In the genomic region with DNA sequence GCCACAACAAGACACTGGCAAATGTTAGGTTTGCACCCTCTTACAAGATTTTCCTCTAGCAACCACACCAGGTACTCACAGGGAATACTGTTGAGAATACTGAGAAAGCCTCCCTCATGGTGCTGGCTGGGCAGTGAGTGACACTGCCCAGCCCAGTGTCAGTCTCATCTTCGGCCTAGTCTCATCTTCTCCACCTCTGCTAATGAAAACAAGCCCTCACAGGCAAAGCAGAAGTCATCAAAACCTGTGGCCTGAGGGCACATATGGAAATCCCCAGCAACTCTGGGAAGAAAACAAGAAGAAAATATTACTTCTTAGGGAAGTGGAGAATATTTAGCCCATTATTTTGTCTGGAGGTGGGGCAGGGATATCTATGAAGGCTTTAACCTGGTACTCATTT, we compare ENCODE assay signal across 27 cellular contexts. TPM values are rescaled to one million over a fixed set of nuclear protein-coding genes. Genes with fewer than 3 reads are reported as not detected.
A peak's percentile ranks its signal among the peaks of the same experiment; 100 is the strongest.
DNase-seq lines count a peak whose midpoint lies in the region; ATAC-seq, FAIRE-seq and TF ChIP-seq lines count a peak whose summit lies in the region.
"Had no signal": no experiment of that assay in that cellular context is flagged by ENCODE, and none has a peak within 500 bp of the region (broad histone marks: within the 10 kb centered on the region; RNA-seq: fewer than 3 reads in every experiment).

No MANE protein-coding gene starts in this region.

- in situ Hi-C loops in mammary epithelial cell (cut with MboI; ENCODE audit: low sequenced_read_pairs in 2 of 2) (no loop called here), GM12878 (cut with MboI) (no loop called here)

- H3K4me3 ChIP-seq in mammary epithelial cell (replicated peaks in 1 of 3; ENCODE audit: insufficient read depth in 1 of 3, low read depth in 2 of 3, low read length in 3 of 3) (no peak overlapping the region), GM12878 (no peak overlapping the region), GM23338 (no peak overlapping the region)
- H3K4me3 ChIP-seq: GM23248 had no signal

- FAIRE-seq in GM12878 (lab: Jason Lieb, UNC), result no peak

- TF ChIP-seq RAD21 in GM12878 (IDR thresholded peaks at IDR 0.05; ENCODE audit: insufficient read depth, low read depth, low read length), result no peak

- no peak for TF ChIP-seq EP300 in GM12878 (IDR thresholded peaks at IDR 0.05; ENCODE audit: borderline replicate concordance in 1 of 2, control insufficient read depth in 1 of 2, low read depth in 2 of 2, low read length in 2 of 2)

- H2AFZ ChIP-seq in mammary epithelial cell (ENCODE audit: low read depth, low read length) (no peak overlapping the region), GM12878 (ENCODE audit: control insufficient read depth, low read depth, low read length) (no peak overlapping the region; the same call in 1 of the 2 replicates), GM23338 (no peak overlapping the region)
- H2AFZ ChIP-seq: GM23248 had no signal

- dilution Hi-C loops in mammary epithelial cell (cut with HindIII; ENCODE audit: low sequenced_read_pairs), result no loop called here

- H3K9me3 Mint-ChIP-seq in MCF 10A (ENCODE audit: unreplicated experiment), result peaks cover 22% of the 10 kb centered on the region
- peaks cover 18% of the 10 kb centered on the region for H3K9me3 Mint-ChIP-seq in stimulated activated memory B cell treated with anti-CD40 and anti-IgM and Interleukin-4, amounts not matched to agents 10 μg/mL and 1 μg/mL and 100 μg/mL, for 72 hours
- H3K9me3 Mint-ChIP-seq in GM23338, result peaks cover 24% of the 10 kb centered on the region; the same call in 2 of the 3 replicates

- no peaks in the 10 kb centered on the region for H3K27me3 Mint-ChIP-seq in MCF 10A (ENCODE audit: insufficient read depth, unreplicated experiment)
- H3K27me3 Mint-ChIP-seq in stimulated activated memory B cell treated with anti-CD40 and anti-IgM and Interleukin-4, amounts not matched to agents 10 μg/mL and 1 μg/mL and 100 μg/mL, for 72 hours, result no peaks in the 10 kb centered on the region
- no peaks in the 10 kb centered on the region for H3K27me3 Mint-ChIP-seq in GM23338 (ENCODE audit: insufficient read depth, low read depth, poor library complexity)

- POLR2A ChIA-PET in MCF 10A (lab: Yijun Ruan, JAX), result no interaction called here
- POLR2A ChIA-PET in GM12878 (lab: Charles Lee), result no interaction called here

- H3K9me3 ChIP-seq in mammary epithelial cell (replicated peaks; ENCODE audit: insufficient read depth, low read length) (no peaks in the 10 kb centered on the region), GM12878 (replicated peaks; ENCODE audit: control insufficient read depth, insufficient read depth, low read length) (no peaks in the 10 kb centered on the region; the same call in 2 of the 3 replicates)

- H3K27me3 ChIP-seq in mammary epithelial cell (ENCODE audit: insufficient read depth, low read length) (no peaks in the 10 kb centered on the region), GM12878 (replicated peaks in 1 of 2; ENCODE audit: control insufficient read depth in 2 of 2, insufficient read depth in 2 of 2, low read length in 1 of 2) (no peaks in the 10 kb centered on the region), GM23338 (ENCODE audit: insufficient read depth) (no peaks in the 10 kb centered on the region)

- peaks cover 6% of the 10 kb centered on the region; the same call in 1 of the 2 replicates for H3K9me2 ChIP-seq in GM23338 (ENCODE audit: insufficient read depth)

- H3K79me2 ChIP-seq in mammary epithelial cell (ENCODE audit: insufficient read depth, low read length), result no peaks in the 10 kb centered on the region
- no peaks in the 10 kb centered on the region for H3K79me2 ChIP-seq in GM12878 (ENCODE audit: control insufficient read depth, insufficient read depth, low read length)
- no peaks in the 10 kb centered on the region for H3K79me2 ChIP-seq in GM23338 (replicated peaks; ENCODE audit: insufficient read depth)

- DNase-seq in mammary epithelial cell (peak; percentile 3), MCF 10A (ENCODE audit: unreplicated experiment) (no peak), M059J (ENCODE audit: low read depth) (peak; percentile 3), GM12878 (ENCODE audit: low read depth, low spot score) (no peak), GM23338 (ENCODE audit: low spot score) (no peak)
- DNase-seq: ACHN, Calu3, DMS79 treated with DMSO at 0.1 percent for 48 hours, GF-D8, GM23248, H9, IMR-90, KG1, NCI-H1092 treated with DMSO at 0.1 percent for 48 hours, NCI-H1436 treated with DMSO at 0.1 percent for 48 hours, NCI-H1930, NCI-H2107, NCI-H524, NCI-H748 treated with DMSO at 0.1 percent for 48 hours, SHP77 treated with DMSO at 0.1 percent for 48 hours had no signal

- H3K4me1 Mint-ChIP-seq in MCF 10A (ENCODE audit: insufficient read depth, unreplicated experiment) (no peaks in the 10 kb centered on the region), GM23338 (no peaks in the 10 kb centered on the region)
- peaks cover 8% of the 10 kb centered on the region for H3K4me1 Mint-ChIP-seq in stimulated activated memory B cell treated with anti-CD40 and anti-IgM and Interleukin-4, amounts not matched to agents 10 μg/mL and 1 μg/mL and 100 μg/mL, for 72 hours
- H3K4me1 Mint-ChIP-seq: H9 had no signal

- RAD21 ChIA-PET in GM12878 (lab: Charles Lee; ENCODE audit: unreplicated experiment), result no interaction called here

- CTCF ChIA-PET in mammary epithelial cell (lab: Charles Lee; ENCODE audit: low non-redundant PET), result no interaction called here
- CTCF ChIA-PET in MCF 10A (lab: Yijun Ruan, JAX), result no interaction called here
- CTCF ChIA-PET in GM12878 (lab: Yijun Ruan, JAX), result no interaction called here

- H4K20me1 ChIP-seq in mammary epithelial cell (ENCODE audit: insufficient read depth, low read length) (no peaks in the 10 kb centered on the region), GM12878 (ENCODE audit: control insufficient read depth, insufficient read depth) (no peaks in the 10 kb centered on the region), GM23338 (replicated peaks; ENCODE audit: insufficient read depth) (no peaks in the 10 kb centered on the region)

- intact Hi-C loops in mammary epithelial cell (cut with micrococcal nuclease) (no loop called here), MCF 10A (cut with micrococcal nuclease) (no loop called here), GM12878 (cut with micrococcal nuclease; ENCODE audit: unreplicated experiment) (no loop called here)

- H3K36me3 Mint-ChIP-seq in MCF 10A (ENCODE audit: insufficient read depth, unreplicated experiment), result no peaks in the 10 kb centered on the region
- peaks cover 13% of the 10 kb centered on the region for H3K36me3 Mint-ChIP-seq in stimulated activated memory B cell treated with anti-CD40 and anti-IgM and Interleukin-4, amounts not matched to agents 10 μg/mL and 1 μg/mL and 100 μg/mL, for 72 hours
- H3K36me3 Mint-ChIP-seq in GM23338 (ENCODE audit: low read depth), result peaks cover 12% of the 10 kb centered on the region; the same call in 2 of the 3 replicates

- no peak overlapping the region for H3K27ac Mint-ChIP-seq in MCF 10A (ENCODE audit: low read depth, unreplicated experiment)
- peak overlapping the region; percentile 56 for H3K27ac Mint-ChIP-seq in stimulated activated memory B cell treated with anti-CD40 and anti-IgM and Interleukin-4, amounts not matched to agents 10 μg/mL and 1 μg/mL and 100 μg/mL, for 72 hours
- no peak overlapping the region for H3K27ac Mint-ChIP-seq in GM23338
- H3K27ac Mint-ChIP-seq: H9 had no signal

- TF ChIP-seq CTCF in mammary epithelial cell (conservative IDR thresholded peaks at IDR 0.05 in 1 of 2, IDR thresholded peaks at IDR 0.05 in 1 of 2; ENCODE audit: extremely low read depth in 1 of 2, insufficient read depth in 1 of 2, low read depth in 1 of 2, low read length in 2 of 2) (no peak), MCF 10A (IDR thresholded peaks at IDR 0.05; ENCODE audit: unreplicated experiment) (no peak), GM12878 (IDR thresholded peaks at IDR 0.05 in 2 of 3, conservative IDR thresholded peaks at IDR 0.05 in 1 of 3; ENCODE audit: control insufficient read depth in 2 of 3, extremely low read depth in 1 of 3, insufficient read depth in 1 of 3, low read depth in 3 of 3, low read length in 3 of 3) (no peak), GM23338 (conservative IDR thresholded peaks at IDR 0.05; ENCODE audit: low read depth in 2 of 2) (no peak)

- TF ChIP-seq POLR2A in GM12878 (IDR thresholded peaks at IDR 0.05; ENCODE audit: low read depth, low read length), result no peak

- H3K4me3 Mint-ChIP-seq in MCF 10A (ENCODE audit: unreplicated experiment) (no peak overlapping the region), GM23338 (no peak overlapping the region)
- no peak overlapping the region for H3K4me3 Mint-ChIP-seq in stimulated activated memory B cell treated with anti-CD40 and anti-IgM and Interleukin-4, amounts not matched to agents 10 μg/mL and 1 μg/mL and 100 μg/mL, for 72 hours
- H3K4me3 Mint-ChIP-seq: H9 had no signal

- H3F3A ChIP-seq in GM23338 (replicated peaks; ENCODE audit: low read depth), result no peaks in the 10 kb centered on the region

- no peak overlapping the region for H3K4me2 ChIP-seq in mammary epithelial cell (ENCODE audit: insufficient read depth, low read depth, low read length)
- no peak overlapping the region for H3K4me2 ChIP-seq in GM12878 (ENCODE audit: control insufficient read depth, insufficient read depth)
- no peak overlapping the region for H3K4me2 ChIP-seq in GM23338

- BruUV-seq in mammary epithelial cell (replicated peaks; lab: Mats Ljungman, UMichigan), result no TSS peak
- BruUV-seq in MCF 10A (replicated peaks; lab: Mats Ljungman, UMichigan), result no TSS peak
- BruUV-seq in GM12878 (replicated peaks; lab: Mats Ljungman, UMichigan), result no TSS peak

- peak; percentile 71 for ATAC-seq in GM12878
- ATAC-seq in stimulated activated memory B cell treated with anti-CD40 and anti-IgM and Interleukin-4, amounts not matched to agents 10 μg/mL and 1 μg/mL and 100 μg/mL, for 72 hours, result no peak
- ATAC-seq in GM23338, result no peak
- no peak for ATAC-seq in GM19395 (IDR thresholded peaks at IDR 0.05; ENCODE audit: unreplicated experiment)
- no peak for ATAC-seq in GM21528 (IDR thresholded peaks at IDR 0.05; ENCODE audit: low FRiP score, unreplicated experiment)
- ATAC-seq: Panc1 had no signal

- WGBS in mammary epithelial cell (ENCODE audit: low coverage, missing lambda C conversion rate), result 44% methylated on average over 1 of the region's 1 CpG
- WGBS in GM12878 (ENCODE audit: insufficient coverage, insufficient replicate concordance, low lambda C conversion rate, missing lambda C conversion rate), result 12% methylated on average over 1 of the region's 1 CpG

- H3K27ac ChIP-seq in mammary epithelial cell (ENCODE audit: insufficient read depth, low read depth, low read length) (no peak overlapping the region), GM12878 (ENCODE audit: control insufficient read depth, insufficient read depth) (no peak overlapping the region), GM23338 (ENCODE audit: low read depth) (no peak overlapping the region)
- H3K27ac ChIP-seq: 22Rv1, GM23248 had no signal

- SMC1A ChIA-PET in GM12878 (lab: Charles Lee; ENCODE audit: uncharacterized antibody, unreplicated experiment), result interaction anchor here (1.0 kb wide), 1 partner anchor 10 kb away, joined by 3 read pairs; no protein-coding TSS in a partner anchor

- H3K36me3 ChIP-seq in mammary epithelial cell (ENCODE audit: insufficient read depth, low read length) (no peaks in the 10 kb centered on the region), GM12878 (ENCODE audit: control insufficient read depth in 2 of 2, insufficient read depth in 2 of 2, low read length in 1 of 2) (no peaks in the 10 kb centered on the region), GM23338 (ENCODE audit: insufficient read depth) (no peaks in the 10 kb centered on the region)

- H3K9ac ChIP-seq in mammary epithelial cell (ENCODE audit: insufficient read depth, low read length) (no peak overlapping the region), GM12878 (ENCODE audit: control insufficient read depth, insufficient read depth, low read length) (no peak overlapping the region)
- H3K9ac ChIP-seq: GM23248 had no signal

- H3K4me1 ChIP-seq in mammary epithelial cell (ENCODE audit: insufficient read depth, low read length), result no peaks in the 10 kb centered on the region
- no peaks in the 10 kb centered on the region for H3K4me1 ChIP-seq in GM12878 (ENCODE audit: control insufficient read depth, insufficient read depth, low read length)
- no peaks in the 10 kb centered on the region for H3K4me1 ChIP-seq in GM23338 (ENCODE audit: insufficient read depth)

RNA-seq across cellular contexts. Expression of a gene that starts 7.9 kb away (rescaled TPM):
- total RNA-seq in mammary epithelial cell, result not detected
- polyA plus RNA-seq in mammary epithelial cell, result not detected
- not detected for polyA minus RNA-seq in mammary epithelial cell
- not detected in 2 replicates for total RNA-seq in MCF 10A (2022)
- 0.02 TPM in 1 of 2 replicates, not detected in the other for total RNA-seq in M059J (2014; rRNA removed; shearing (Covaris generic))
- total RNA-seq in GM12878 (2013; cell fraction: nucleolus; rRNA removed), result not detected in 2 replicates
- total RNA-seq in GM12878 (2014; rRNA removed), result not detected in 2 replicates
- total RNA-seq in GM12878 (2014; rRNA removed; fragmentation: Illumina TruSeq; extraction: Trizol), result not detected in 2 replicates
- not detected in 2 replicates for total RNA-seq in GM12878 (2021)
- polyA plus RNA-seq in GM12878 (2011; ENCODE audit: low read depth), result not detected
- polyA plus RNA-seq in GM12878 (2011; rRNA removed), result 0.10 and 0.17 TPM in 2 replicates
- 0.06 and 0.10 TPM in 2 replicates for polyA plus RNA-seq in GM12878 (2011; cell fraction: cytosol; rRNA removed)
- polyA plus RNA-seq in GM12878 (2011; cell fraction: nucleus; rRNA removed), result 0.09 TPM in 1 of 2 replicates, not detected in the other
- polyA plus RNA-seq in GM12878 (2012), result not detected in 2 replicates
- 0.04 TPM in 1 of 2 replicates, not detected in the other for polyA plus RNA-seq in GM12878 (2014; fragmentation: Illumina TruSeq; extraction: Trizol)
- polyA plus RNA-seq in GM12878 (2014; fragmentation: Nextera tagmentation; extraction: Ambion mirVana), result not detected
- 0.22 TPM in 1 of 2 replicates, not detected in the other for polyA plus RNA-seq in GM12878 (2014; rRNA removed)
- under 1 TPM in 1 of 2 experiments, not detected in 1; 0.20 TPM for polyA plus RNA-seq in GM12878 (2016; fragmentation: Nextera tagmentation; extraction: Ambion mirVana)
- 0.36 and 1.2 TPM in 2 replicates for polyA minus RNA-seq in GM12878 (2011; rRNA and poly(A)+ RNA removed)
- polyA minus RNA-seq in GM12878 (2011; cell fraction: cytosol; rRNA and poly(A)+ RNA removed), result not detected in 2 replicates
- 0.24 and 0.48 TPM in 2 replicates for polyA minus RNA-seq in GM12878 (2011; cell fraction: nucleus; rRNA and poly(A)+ RNA removed)
- 0.04 TPM in 1 of 2 replicates, not detected in the other for total RNA-seq in GM23338 (2014; rRNA removed; shearing (Covaris generic))
- not detected in 2 replicates for polyA plus RNA-seq in GM23338 (2016; fragmentation: Nextera tagmentation; extraction: Ambion mirVana)
- total RNA-seq: Calu3; GM23248; H9; IMR-90; T-helper 1 cell treated with Interleukin-12 subunit alpha and Interleukin-12 subunit beta and Interleukin-4 antibody, amounts not matched to agents 30 ng/mL and 1 ng/mL, for 36 hours had no signal
- polyA plus RNA-seq: BJ, GM23248, IMR-90 had no signal

Comparison
In these comparisons a context has a peak if more than half of its experiments do, and no peak if none do; other contexts are left out.
1. DNase-seq: peak in mammary epithelial cell (single experiment) and M059J (single experiment); none in MCF 10A (single experiment), GM12878 (single experiment) and GM23338 (single experiment).